21 cellular contexts compared by ENCODE assay signal in the genomic region with DNA sequence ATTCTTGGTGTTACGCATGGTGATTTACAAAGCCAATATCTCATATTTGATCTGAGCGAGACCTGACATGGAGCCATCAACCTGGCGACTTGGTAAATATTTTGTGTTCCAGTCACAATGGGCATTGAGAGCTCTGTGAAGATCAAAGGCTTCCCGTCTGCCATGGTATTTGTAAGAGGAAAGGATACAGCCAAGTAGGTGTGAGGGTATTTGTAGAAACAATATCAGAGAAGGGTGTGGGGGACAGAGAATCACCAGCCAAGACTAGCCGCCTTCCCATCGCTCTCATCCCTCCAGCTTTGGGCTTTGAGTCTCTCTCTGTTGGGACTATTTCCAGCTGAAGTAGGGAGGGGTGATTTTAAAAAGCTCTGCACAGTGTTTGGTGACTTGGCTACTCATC.
DNase-seq lines count a peak whose midpoint lies in the region; ATAC-seq and TF ChIP-seq lines count a peak whose summit lies in the region.
"Had no signal": no experiment of that assay in that cellular context is flagged by ENCODE, and none has a peak within 500 bp of the region (broad histone marks: within the 10 kb centered on the region; RNA-seq: fewer than 3 reads in every experiment).

No MANE protein-coding gene starts in this region.

- TF ChIP-seq POLR2A in heart left ventricle (IDR thresholded peaks at IDR 0.05) = no peak

- CTCF ChIA-PET in PC-9 (lab: Charles Lee) = no interaction called here

- H3K4me3 ChIP-seq in heart left ventricle = no peak overlapping the region
- no peak overlapping the region for H3K4me3 ChIP-seq in right atrium auricular region
- no peak overlapping the region for H3K4me3 ChIP-seq in PC-9
- no peak overlapping the region for H3K4me3 ChIP-seq in right cardiac atrium (ENCODE audit: low read length)
- H3K4me3 ChIP-seq: GM23248 had no signal

- 41 to 46% (median 42%) methylated on average over 6 of the region's 6 CpGs for WGBS in heart left ventricle, 4 donors
- 40% methylated on average over 6 of the region's 6 CpGs for WGBS in right cardiac atrium

- H3K27me3 ChIP-seq in heart left ventricle = no peaks in the 10 kb centered on the region
- H3K27me3 ChIP-seq in right atrium auricular region = no peaks in the 10 kb centered on the region
- no peaks in the 10 kb centered on the region for H3K27me3 ChIP-seq in PC-9 (ENCODE audit: insufficient read depth, low read depth)
- no peaks in the 10 kb centered on the region for H3K27me3 ChIP-seq in right cardiac atrium (ENCODE audit: control insufficient read depth, insufficient read depth)

- no peaks in the 10 kb centered on the region for H3F3A ChIP-seq in PC-9 (ENCODE audit: insufficient read depth, low read depth)

- H4K20me1 ChIP-seq in PC-9 (ENCODE audit: insufficient read depth) = no peaks in the 10 kb centered on the region

- no peak overlapping the region for H3K27ac ChIP-seq in heart left ventricle
- no peak overlapping the region for H3K27ac ChIP-seq in right atrium auricular region
- H3K27ac ChIP-seq in PC-9 = no peak overlapping the region
- H3K27ac ChIP-seq in right cardiac atrium (ENCODE audit: low read length) = no peak overlapping the region
- H3K27ac ChIP-seq: GM23248, KMS-11 had no signal

- ATAC-seq in heart left ventricle (peak; percentile 63 to 83 (median 76)), right cardiac atrium (peak; percentile 84 to 90)

- peaks cover 0 to 9% (median 0%) of the 10 kb centered on the region in 12 donors for H3K4me1 ChIP-seq in heart left ventricle
- H3K4me1 ChIP-seq in right atrium auricular region = peaks cover 0 to 5% of the 10 kb centered on the region in 2 donors
- no peaks in the 10 kb centered on the region for H3K4me1 ChIP-seq in PC-9 (replicated peaks; ENCODE audit: insufficient read depth)
- H3K4me1 ChIP-seq in right cardiac atrium (ENCODE audit: control insufficient read depth, insufficient read depth, low read length) = peaks cover 3% of the 10 kb centered on the region

- no peaks in the 10 kb centered on the region for H3K79me2 ChIP-seq in PC-9 (ENCODE audit: low read depth)

- H2AFZ ChIP-seq in PC-9 = peak overlapping the region; percentile 13; the same call in 1 of the 2 replicates
- H2AFZ ChIP-seq: GM23248 had no signal

- no peak for TF ChIP-seq CTCF in heart left ventricle (IDR thresholded peaks at IDR 0.05)
- TF ChIP-seq CTCF in right atrium auricular region (IDR thresholded peaks at IDR 0.05) = no peak
- TF ChIP-seq CTCF in PC-9 (conservative IDR thresholded peaks at IDR 0.05) = no peak
- TF ChIP-seq CTCF in GM10266 (IDR thresholded peaks at IDR 0.05; ENCODE audit: control insufficient read depth, insufficient read depth, low read depth, missing control alignments) = no peak

- H3K36me3 ChIP-seq in heart left ventricle = no peaks in the 10 kb centered on the region
- no peaks in the 10 kb centered on the region for H3K36me3 ChIP-seq in right atrium auricular region
- no peaks in the 10 kb centered on the region for H3K36me3 ChIP-seq in PC-9 (ENCODE audit: low read depth)

- POLR2A ChIA-PET in PC-9 (lab: Charles Lee; ENCODE audit: unreplicated experiment) = no interaction called here

- intact Hi-C loops in heart left ventricle (cut with DNase I) (no loop called here), PC-9 (cut with micrococcal nuclease; ENCODE audit: unreplicated experiment) (no loop called here), right cardiac atrium (cut with DNase I) (no loop called here)

- H3K9me3 ChIP-seq in heart left ventricle (peaks cover 0 to 7% (median 0%) of the 10 kb centered on the region in 12 donors), right atrium auricular region (peaks cover 0 to 12% of the 10 kb centered on the region in 2 donors), PC-9 (ENCODE audit: insufficient read depth, low read depth) (peaks cover 5% of the 10 kb centered on the region; the same call in 1 of the 2 replicates), right cardiac atrium (ENCODE audit: control insufficient read depth, low read length) (no peaks in the 10 kb centered on the region)

- H3K9me2 ChIP-seq in PC-9 (ENCODE audit: insufficient read depth) = no peaks in the 10 kb centered on the region

- no TSS peak for BruUV-seq in PC-9 (replicated peaks; lab: Mats Ljungman, UMichigan)

- no peak overlapping the region for H3K4me2 ChIP-seq in PC-9
- H3K4me2 ChIP-seq: KMS-11 had no signal

- DNase-seq in heart left ventricle (no peak), right atrium auricular region (ENCODE audit: low spot score) (no peak), PC-9 (peak in 1 of 2 experiments; percentile 42), right cardiac atrium (no peak), KG1 (lab: John Stamatoyannopoulos, UW) (no peak), NCI-H2227 (lab: John Stamatoyannopoulos, UW; ENCODE audit: unreplicated experiment) (no peak), GM10266 (ENCODE audit: extremely low spot score) (no peak)
- DNase-seq: Calu3, GM23248, H7, IMR-90, NCI-H1048, NCI-H187, NCI-H2081 treated with DMSO at 0.1 percent for 48 hours, NCI-H2171, NCI-H345, NCI-H524 treated with DMSO at 0.1 percent for 48 hours, NCI-H82, RPMI8226, SHP77 treated with DMSO at 0.1 percent for 48 hours had no signal
